ENCODE assay signal across 13 cellular contexts in the genomic region with DNA sequence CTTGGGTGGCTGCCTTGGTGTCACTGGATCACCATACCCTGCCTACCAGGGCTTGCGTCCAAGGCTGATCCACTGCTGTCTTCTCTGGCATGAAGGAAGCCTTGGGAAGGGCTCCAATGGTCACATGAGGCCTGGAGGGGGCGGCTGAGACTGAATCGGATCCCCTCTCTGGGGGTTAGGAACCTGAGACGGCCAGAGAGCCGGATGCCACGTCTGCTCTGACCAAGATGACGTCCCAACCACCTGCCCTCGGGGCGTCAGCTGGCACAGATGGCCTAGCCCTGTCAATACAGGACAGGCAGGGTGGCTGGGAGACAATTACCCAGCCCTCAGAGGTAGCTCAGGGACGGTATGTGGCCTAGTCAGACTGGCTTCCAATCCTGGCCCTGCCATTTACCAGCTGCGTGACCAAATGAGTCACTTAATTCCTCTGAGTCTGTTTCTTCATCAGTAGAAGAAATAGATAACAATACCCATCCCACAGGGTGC. TPM values are rescaled to one million over a fixed set of nuclear protein-coding genes. Genes with fewer than 3 reads are reported as not detected.
DNase-seq lines count a peak whose midpoint lies in the region; ATAC-seq, FAIRE-seq and TF ChIP-seq lines count a peak whose summit lies in the region.
"Had no signal": no experiment of that assay in that cellular context is flagged by ENCODE, and none has a peak within 500 bp of the region (broad histone marks: within the 10 kb centered on the region; RNA-seq: fewer than 3 reads in every experiment).

No MANE protein-coding gene starts in this region.

- no peaks in the 10 kb centered on the region for H3K9me2 ChIP-seq in PC-9 (ENCODE audit: insufficient read depth)
- no peaks in the 10 kb centered on the region for H3K9me2 ChIP-seq in GM23338 (ENCODE audit: insufficient read depth)

- H3K79me2 ChIP-seq in PC-9 (ENCODE audit: low read depth) = peaks cover 7% of the 10 kb centered on the region; the same call in 1 of the 2 replicates
- peaks cover 4% of the 10 kb centered on the region; the same call in 1 of the 2 replicates for H3K79me2 ChIP-seq in GM23338 (replicated peaks; ENCODE audit: insufficient read depth)

- H3K9me3 ChIP-seq in PC-9 (ENCODE audit: insufficient read depth, low read depth) = no peaks in the 10 kb centered on the region
- H3K9me3 ChIP-seq: tibial nerve had no signal

- DNase-seq in ELR (ENCODE audit: low read depth) = peak; percentile 38
- peak; percentile 24 to 66 for DNase-seq in PC-9
- DNase-seq in retina = peak; percentile 37
- DNase-seq in GM12891 (ENCODE audit: insufficient read length, low spot score) = no peak
- DNase-seq in GM23338 (ENCODE audit: low spot score) = no peak
- DNase-seq in glomerular visceral epithelial cell (ENCODE audit: extremely low spot score) = no peak

- peak; percentile 75 for ATAC-seq in esophagus mucosa
- no peak for ATAC-seq in HG02938 (IDR thresholded peaks at IDR 0.05; ENCODE audit: unreplicated experiment)
- no peak for ATAC-seq in GM23338

- H3K36me3 ChIP-seq in PC-9 (ENCODE audit: low read depth) = no peaks in the 10 kb centered on the region
- no peaks in the 10 kb centered on the region for H3K36me3 ChIP-seq in GM23338 (ENCODE audit: insufficient read depth)

- H3K36me3 Mint-ChIP-seq in GM23338 (ENCODE audit: low read depth) = peaks cover 3% of the 10 kb centered on the region; the same call in 1 of the 3 replicates

- no peak overlapping the region for H3K27ac Mint-ChIP-seq in GM23338
- H3K27ac Mint-ChIP-seq: CD14-positive monocyte had no signal

- H2AFZ ChIP-seq in PC-9 (no peak overlapping the region), GM23338 (no peak overlapping the region)
- H2AFZ ChIP-seq: parathyroid adenoma had no signal

- no peaks in the 10 kb centered on the region for H3K27me3 ChIP-seq in PC-9 (ENCODE audit: insufficient read depth, low read depth)
- H3K27me3 ChIP-seq in GM23338 (ENCODE audit: insufficient read depth) = peaks cover 5% of the 10 kb centered on the region; the same call in 1 of the 2 replicates
- H3K27me3 ChIP-seq: tibial nerve had no signal

- H3K4me3 Mint-ChIP-seq in GM23338 = no peak overlapping the region
- H3K4me3 Mint-ChIP-seq: CD14-positive monocyte had no signal

- BruUV-seq in PC-9 (replicated peaks; lab: Mats Ljungman, UMichigan) = no TSS peak

- TF ChIP-seq POLR2A in GM12891 (IDR thresholded peaks at IDR 0.05; ENCODE audit: low read depth, low read length) = no peak

- intact Hi-C loops in PC-9 (cut with micrococcal nuclease; ENCODE audit: unreplicated experiment) = no loop called here

- TF ChIP-seq CTCF in PC-9 (conservative IDR thresholded peaks at IDR 0.05) = no peak
- TF ChIP-seq CTCF in GM23338 (conservative IDR thresholded peaks at IDR 0.05; ENCODE audit: low read depth in 2 of 2) = no peak

- H3K4me1 ChIP-seq in PC-9 (replicated peaks; ENCODE audit: insufficient read depth) = no peaks in the 10 kb centered on the region; the same call in 1 of the 2 replicates
- H3K4me1 ChIP-seq in GM23338 (ENCODE audit: insufficient read depth) = peaks cover 9% of the 10 kb centered on the region; the same call in 1 of the 2 replicates
- H3K4me1 ChIP-seq: parathyroid adenoma had no signal

- no peak for FAIRE-seq in GM12891 (lab: Jason Lieb, UNC)
- FAIRE-seq: H1 had no signal

- POLR2A ChIA-PET in PC-9 (lab: Charles Lee; ENCODE audit: unreplicated experiment) = interaction anchor here (0.7 kb wide), 1 partner anchor 9 kb away, joined by 3 read pairs; no protein-coding TSS in a partner anchor

- peaks cover 7% of the 10 kb centered on the region for H3K27me3 Mint-ChIP-seq in GM23338 (ENCODE audit: insufficient read depth, low read depth, poor library complexity)
- H3K27me3 Mint-ChIP-seq: IgD-negative memory B cell had no signal

- H4K20me1 ChIP-seq in PC-9 (ENCODE audit: insufficient read depth) = peaks cover 8% of the 10 kb centered on the region; the same call in 1 of the 2 replicates
- H4K20me1 ChIP-seq in GM23338 (replicated peaks; ENCODE audit: insufficient read depth) = no peaks in the 10 kb centered on the region; the same call in 1 of the 2 replicates

- peaks cover 24% of the 10 kb centered on the region for H3K4me1 Mint-ChIP-seq in GM23338

- H3F3A ChIP-seq in PC-9 (ENCODE audit: insufficient read depth, low read depth) = 0 out of 2 replicates have a peak, but pooled peaks cover 9% of the 10 kb centered on the region
- no peaks in the 10 kb centered on the region for H3F3A ChIP-seq in GM23338 (replicated peaks; ENCODE audit: low read depth)

- H3K4me2 ChIP-seq in PC-9 = no peak overlapping the region
- no peak overlapping the region for H3K4me2 ChIP-seq in GM23338

- H3K4me3 ChIP-seq in PC-9 = no peak overlapping the region
- H3K4me3 ChIP-seq in GM23338 = no peak overlapping the region
- H3K4me3 ChIP-seq: tibial nerve had no signal

- H3K27ac ChIP-seq in PC-9 (no peak overlapping the region), GM23338 (ENCODE audit: low read depth) (no peak overlapping the region)
- H3K27ac ChIP-seq: parathyroid adenoma had no signal

- H3K9me3 Mint-ChIP-seq in GM23338 = no peaks in the 10 kb centered on the region
- H3K9me3 Mint-ChIP-seq: IgD-negative memory B cell had no signal

- CTCF ChIA-PET in PC-9 (lab: Charles Lee) = no interaction called here

TF ChIP-seq in GM12891, 5 proteins besides CTCF, POLR2A, EP300 and RAD21:
- TF ChIP-seq PAX5 (IDR thresholded peaks at IDR 0.05; ENCODE audit: insufficient read depth, low read length, severe bottlenecking) (no peak), SPI1 (IDR thresholded peaks at IDR 0.05; ENCODE audit: low read depth, low read length) (no peak), POU2F2 (IDR thresholded peaks at IDR 0.05; ENCODE audit: low read depth, low read length) (no peak), TAF1 (IDR thresholded peaks at IDR 0.05; ENCODE audit: low read depth, low read length) (no peak), POLR2AphosphoS5 (IDR thresholded peaks at IDR 0.05; ENCODE audit: low read depth, low read length) (no peak)

TF ChIP-seq in GM23338, 12 proteins besides CTCF, POLR2A, EP300 and RAD21 (continues in another document):
- no peak for TF ChIP-seq ZNF114 (CRISPR knock-in tag; IDR thresholded peaks at IDR 0.05)
- TF ChIP-seq JUNB (IDR thresholded peaks at IDR 0.05; ENCODE audit: unreplicated experiment) = no peak
- TF ChIP-seq, protein P1, sequence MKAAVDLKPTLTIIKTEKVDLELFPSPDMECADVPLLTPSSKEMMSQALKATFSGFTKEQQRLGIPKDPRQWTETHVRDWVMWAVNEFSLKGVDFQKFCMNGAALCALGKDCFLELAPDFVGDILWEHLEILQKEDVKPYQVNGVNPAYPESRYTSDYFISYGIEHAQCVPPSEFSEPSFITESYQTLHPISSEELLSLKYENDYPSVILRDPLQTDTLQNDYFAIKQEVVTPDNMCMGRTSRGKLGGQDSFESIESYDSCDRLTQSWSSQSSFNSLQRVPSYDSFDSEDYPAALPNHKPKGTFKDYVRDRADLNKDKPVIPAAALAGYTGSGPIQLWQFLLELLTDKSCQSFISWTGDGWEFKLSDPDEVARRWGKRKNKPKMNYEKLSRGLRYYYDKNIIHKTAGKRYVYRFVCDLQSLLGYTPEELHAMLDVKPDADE (IDR thresholded peaks at IDR 0.05) = no peak

RNA-seq across cellular contexts. Expression of a gene that starts 5.4 kb away (rescaled TPM):
- 9.9 and 14.3 TPM in 2 replicates for total RNA-seq in PC-9 (2021)
- total RNA-seq in esophagus mucosa = 3.9 TPM
- polyA plus RNA-seq in GM12891 (2012; ENCODE audit: low read depth, missing spikeins) = 1.3 TPM
- total RNA-seq in GM23338 (2014; rRNA removed; shearing (Covaris generic)) = 16.1 and 18.9 TPM in 2 replicates
- polyA plus RNA-seq in GM23338 (2016; fragmentation: Nextera tagmentation; extraction: Ambion mirVana) = 2.7 and 2.9 TPM in 2 replicates

Comparison
In these comparisons a context has a peak if more than half of its experiments do, and no peak if none do; other contexts are left out.
1. DNase-seq: peak in ELR (single experiment), PC-9 (2 of 2) and retina (single experiment); none in GM12891 (single experiment), GM23338 (single experiment) and glomerular visceral epithelial cell (single experiment).